In genomic region chr1:52554267-52554640, GRCh38 we compare ENCODE assay signal across 10 cellular contexts. TPM values are rescaled to one million over a fixed set of nuclear protein-coding genes. Genes with fewer than 3 reads are reported as not detected.
DNase-seq lines count a peak whose midpoint lies in the region; ATAC-seq and TF ChIP-seq lines count a peak whose summit lies in the region.
"Had no signal": no experiment of that assay in that cellular context is flagged by ENCODE, and none has a peak within 500 bp of the region (broad histone marks: within the 10 kb centered on the region; RNA-seq: fewer than 3 reads in every experiment).

No MANE protein-coding gene starts in this region.

- 61 to 68% (median 64%) methylated on average over 6 of the region's 6 CpGs for WGBS in psoas muscle, 3 donors

- H3K4me3 ChIP-seq in PC-3 (ENCODE audit: low read length) (peak overlapping the region; percentile 82; the same call in 1 of the 2 replicates), psoas muscle (peak overlapping the region; percentile 91)

- no peaks in the 10 kb centered on the region for H3K36me3 Mint-ChIP-seq in endothelial cell (ENCODE audit: low read depth, unreplicated experiment)

- H3K27me3 Mint-ChIP-seq in endothelial cell (ENCODE audit: unreplicated experiment) = peaks cover 4% of the 10 kb centered on the region

- peaks cover 18% of the 10 kb centered on the region for H4K20me1 ChIP-seq in PC-3 (ENCODE audit: low read length)

- TSS peak; percentile 71 for BruUV-seq in PC-3 (replicated peaks; lab: Mats Ljungman, UMichigan)

- ATAC-seq in PC-3 (no peak), psoas muscle (no peak)

- no peak overlapping the region for H3K9ac ChIP-seq in PC-3 (ENCODE audit: low read length)

- peak overlapping the region; percentile 91 for H3K4me2 ChIP-seq in PC-3 (ENCODE audit: low read length)

- TF ChIP-seq POLR2A in erythroblast (IDR thresholded peaks at IDR 0.05; ENCODE audit: low read length) = no peak

- peak overlapping the region; percentile 92; the same call in 1 of the 2 replicates for H2AFZ ChIP-seq in PC-3 (ENCODE audit: low read length)

- intact Hi-C loops in PC-3 (cut with micrococcal nuclease) (loop anchor here (5.0 kb wide), 1 partner anchor 133 kb away; no protein-coding TSS in a partner anchor), psoas muscle (cut with DNase I) (loop anchor here (5.0 to 10.0 kb wide), 3 partner anchors 48 to 123 kb away; partner anchors contain the start of gene GPX7 (in 1 of the 2))

- no peaks in the 10 kb centered on the region for H3K9me2 ChIP-seq in PC-3 (replicated peaks; ENCODE audit: low read length)

- peak in 2 of 3 experiments; percentile 46 to 74 for DNase-seq in NCI-H1417 (lab: John Stamatoyannopoulos, UW)
- no peak for DNase-seq in NCI-H1417 treated with DMSO at 0.1 percent for 48 hours (lab: John Stamatoyannopoulos, UW)
- DNase-seq in PC-3 = no peak
- no peak for DNase-seq in endothelial cell (ENCODE audit: low spot score)
- no peak for DNase-seq in psoas muscle
- DNase-seq in NCI-H774 (lab: John Stamatoyannopoulos, UW) = no peak
- no peak for DNase-seq in erythroblast (lab: John Stamatoyannopoulos, UW)
- no peak for DNase-seq in AML-193 (lab: John Stamatoyannopoulos, UW)
- DNase-seq: stimulated activated CD4-positive, alpha-beta T cell treated with anti-CD3 and anti-CD28 coated beads, Interleukin-4, amount 100 ng/mL, for 24 hours had no signal

- H3K4me3 Mint-ChIP-seq in endothelial cell (ENCODE audit: unreplicated experiment) = peak overlapping the region; percentile 93

- H3F3A ChIP-seq in PC-3 (ENCODE audit: low read length, unreplicated experiment) = no peaks in the 10 kb centered on the region

- H3K27ac Mint-ChIP-seq in endothelial cell (ENCODE audit: unreplicated experiment) = peak overlapping the region; percentile 93

- H3K79me2 ChIP-seq in PC-3 (ENCODE audit: low read length) = peaks cover 35% of the 10 kb centered on the region

- H3K9me3 Mint-ChIP-seq in endothelial cell (ENCODE audit: unreplicated experiment) = no peaks in the 10 kb centered on the region

- TF ChIP-seq CTCF in PC-3 (conservative IDR thresholded peaks at IDR 0.05; ENCODE audit: low read depth, low read length) = no peak
- TF ChIP-seq CTCF in endothelial cell (IDR thresholded peaks at IDR 0.05; ENCODE audit: unreplicated experiment) = no peak
- no peak for TF ChIP-seq CTCF in psoas muscle (IDR thresholded peaks at IDR 0.05)

- H3K9me3 ChIP-seq in PC-3 (ENCODE audit: low read length) (no peaks in the 10 kb centered on the region), psoas muscle (no peaks in the 10 kb centered on the region)

- POLR2A ChIA-PET in PC-3 (lab: Charles Lee; ENCODE audit: unreplicated experiment) = no interaction called here

- H3K27me3 ChIP-seq in PC-3 (ENCODE audit: low read length) (no peaks in the 10 kb centered on the region), psoas muscle (ENCODE audit: insufficient read depth in 3 of 3, low read length in 2 of 3) (no peaks in the 10 kb centered on the region)

- H3K4me1 ChIP-seq in PC-3 (ENCODE audit: insufficient read depth, low read length) (peaks cover 11% of the 10 kb centered on the region), psoas muscle (peaks cover 31% of the 10 kb centered on the region)

- H3K4me1 Mint-ChIP-seq in endothelial cell (ENCODE audit: unreplicated experiment) = peaks cover 23% of the 10 kb centered on the region

- CTCF ChIA-PET in PC-3 (lab: Charles Lee) = no interaction called here

- no peaks in the 10 kb centered on the region for H3K36me3 ChIP-seq in PC-3 (ENCODE audit: low read depth, low read length)
- no peaks in the 10 kb centered on the region for H3K36me3 ChIP-seq in psoas muscle (ENCODE audit: insufficient read depth in 1 of 2, low read depth in 1 of 2)

- H3K27ac ChIP-seq in PC-3 (ENCODE audit: low read length) (no peak overlapping the region), psoas muscle (peak overlapping the region; percentile 13)

RNA-seq across cellular contexts. Expression of gene TUT4, which starts 1.4 kb away (rescaled TPM):
- total RNA-seq in PC-3 (2014; rRNA removed) = 36.1 and 37.4 TPM in 2 replicates
- 78.5 TPM for total RNA-seq in endothelial cell (ENCODE audit: unreplicated experiment)
- 10 to 100 TPM; 44.3 to 70.5 (median 54.6) TPM for total RNA-seq in psoas muscle
- polyA plus RNA-seq in psoas muscle = 10 to 100 TPM; 13.3 to 50.8 (median 38.2) TPM

RNA-seq across cellular contexts. Expression of gene GPX7, which starts 47.9 kb away (rescaled TPM):
- total RNA-seq in PC-3 (2014; rRNA removed) (not detected in 2 replicates), endothelial cell (ENCODE audit: unreplicated experiment) (59.4 TPM), psoas muscle (10 to 100 TPM in 2 of 4 donors, 1 to 10 TPM in 2; 5.6 to 12.2 (median 10.2) TPM)
- polyA plus RNA-seq in psoas muscle = 1 to 10 TPM; 3.6 to 7.9 (median 7.7) TPM
- total RNA-seq: A172 had no signal

Comparison
In these comparisons a context has a peak if more than half of its experiments do, and no peak if none do; other contexts are left out.
1. DNase-seq: peak in NCI-H1417 (2 of 3); none in NCI-H1417 treated with DMSO at 0.1 percent for 48 hours (single experiment), PC-3 (single experiment), endothelial cell (single experiment), psoas muscle (0 of 2), NCI-H774 (single experiment), erythroblast (0 of 2) and AML-193 (0 of 2).